14 cellular contexts compared by ENCODE assay signal in the genomic region with DNA sequence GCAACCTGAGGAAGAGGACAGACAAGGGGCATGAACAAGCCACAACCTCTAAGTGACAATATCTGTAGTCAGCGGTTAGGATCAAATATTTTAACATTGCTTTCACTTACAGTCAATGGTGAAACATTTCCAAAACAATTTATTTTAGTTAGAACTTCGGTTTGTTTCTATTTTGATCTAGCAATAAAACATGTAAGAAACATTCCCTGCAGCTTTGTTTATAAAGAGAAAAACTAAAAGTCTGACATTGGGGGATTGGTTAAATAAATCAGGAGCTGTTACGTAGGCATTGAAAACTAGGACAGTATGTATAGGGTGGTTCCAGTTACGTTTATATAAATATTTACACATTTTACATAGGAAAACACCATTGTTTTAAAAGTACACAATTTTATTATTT. TPM values are rescaled to one million over a fixed set of nuclear protein-coding genes. Genes with fewer than 3 reads are reported as not detected.
DNase-seq lines count a peak whose midpoint lies in the region; ATAC-seq, FAIRE-seq and TF ChIP-seq lines count a peak whose summit lies in the region.
"Had no signal": no experiment of that assay in that cellular context is flagged by ENCODE, and none has a peak within 500 bp of the region (broad histone marks: within the 10 kb centered on the region; RNA-seq: fewer than 3 reads in every experiment).

No MANE protein-coding gene starts in this region.

- H3K9me1 ChIP-seq in K562 (ENCODE audit: control insufficient read depth, insufficient read depth, low read length) = no peaks in the 10 kb centered on the region

- no peak overlapping the region for H2AFZ ChIP-seq in K562 (ENCODE audit: low read depth, low read length)

- H3K79me2 ChIP-seq in K562 (ENCODE audit: control insufficient read depth, insufficient read depth, low read length) = peaks cover 74% of the 10 kb centered on the region

- WGBS in K562 (ENCODE audit: insufficient coverage, low coverage, missing lambda C conversion rate) = 25% methylated on average over 4 of the region's 4 CpGs

- peaks cover 47 to 75% (median 60%) of the 10 kb centered on the region in 4 donors for H3K4me1 Mint-ChIP-seq in CD4-positive, alpha-beta memory T cell
- H3K4me1 Mint-ChIP-seq in neural crest cell = peaks cover 37% of the 10 kb centered on the region

- no TSS peak for BruUV-seq in K562 (replicated peaks; lab: Mats Ljungman, UMichigan)

- peaks cover 0 to 2% (median 0%) of the 10 kb centered on the region in 8 donors for H3K9me3 Mint-ChIP-seq in CD4-positive, alpha-beta memory T cell
- peaks cover 4% of the 10 kb centered on the region for H3K9me3 Mint-ChIP-seq in neural crest cell

- no peak overlapping the region for H3K4me3 ChIP-seq in CD4-positive, alpha-beta memory T cell (ENCODE audit: low read length in 2 of 2)
- H3K4me3 ChIP-seq in MG63 (peak overlapping the region; percentile 32), K562 (no peak overlapping the region), WERI-Rb-1 (ENCODE audit: low read depth, low read length) (no peak overlapping the region)

- H3K27ac Mint-ChIP-seq in CD4-positive, alpha-beta memory T cell = peak overlapping the region in 6 of 7 donors; percentile 16 to 77 (median 57)
- no peak overlapping the region for H3K27ac Mint-ChIP-seq in neural crest cell (ENCODE audit: unreplicated experiment)

- H3K4me2 ChIP-seq in K562 (ENCODE audit: insufficient read depth, low read length) = peak overlapping the region; percentile 66

- ATAC-seq in K562 = no peak; the same call in 2 of the 3 replicates

- H3K9me3 ChIP-seq in CD4-positive, alpha-beta memory T cell (ENCODE audit: control insufficient read depth in 1 of 2, low read length in 2 of 2) = no peaks in the 10 kb centered on the region
- no peaks in the 10 kb centered on the region for H3K9me3 ChIP-seq in MG63
- no peaks in the 10 kb centered on the region for H3K9me3 ChIP-seq in K562 (replicated peaks; ENCODE audit: control insufficient read depth, insufficient read depth, low read depth, low read length)
- no peaks in the 10 kb centered on the region for H3K9me3 ChIP-seq in WERI-Rb-1 (ENCODE audit: severe bottlenecking)

- no peak for FAIRE-seq in K562 (lab: Jason Lieb, UNC)
- FAIRE-seq: astrocyte, D721Med had no signal

- H3K4me3 Mint-ChIP-seq in CD4-positive, alpha-beta memory T cell = peak overlapping the region; percentile 60 to 95 (median 76)
- peak overlapping the region; percentile 47 for H3K4me3 Mint-ChIP-seq in neural crest cell

- no peaks in the 10 kb centered on the region for H3K27me3 Mint-ChIP-seq in CD4-positive, alpha-beta memory T cell
- peaks cover 6% of the 10 kb centered on the region for H3K27me3 Mint-ChIP-seq in neural crest cell (ENCODE audit: low read depth)

- no peak for DNase-seq in CD4-positive, alpha-beta memory T cell
- DNase-seq in MG63 (no peak), K562 (ENCODE audit: extremely low read depth in 1 of 4, low spot score in 3 of 4) (no peak), neural crest cell (ENCODE audit: low read depth, low spot score) (no peak), DMS79 (lab: John Stamatoyannopoulos, UW) (no peak), islet precursor cell (no peak), WERI-Rb-1 (no peak), erythroblast (lab: John Stamatoyannopoulos, UW) (no peak)
- DNase-seq: activated CD4-positive, alpha-beta T cell treated with anti-CD3 and anti-CD28 coated beads for 4 hours; midbrain; NCI-H345; Right ventricle myocardium superior had no signal

- CTCF ChIA-PET in CD4-positive, alpha-beta memory T cell (lab: Charles Lee; ENCODE audit: partially characterized antibody) = interaction anchor here (1.4 kb wide), 1 partner anchor 21 kb away, joined by 5 read pairs; no protein-coding TSS in a partner anchor
- CTCF ChIA-PET in K562 (lab: Yijun Ruan, JAX; ENCODE audit: low intra/inter-chr PET ratio) = no interaction called here

- H3K9ac ChIP-seq in K562 (ENCODE audit: insufficient read depth in 1 of 2, low read depth in 2 of 2, low read length in 2 of 2) = peak overlapping the region in 1 of 2 experiments; percentile 50; a peak in 2 of 4 replicates

- H3K4me1 ChIP-seq in CD4-positive, alpha-beta memory T cell (ENCODE audit: insufficient read depth, low read length) = peaks cover 63% of the 10 kb centered on the region
- peaks cover 14 to 24% of the 10 kb centered on the region in 2 experiments for H3K4me1 ChIP-seq in K562 (replicated peaks in 1 of 2; ENCODE audit: control insufficient read depth in 2 of 2, insufficient read depth in 2 of 2, low read length in 2 of 2)

- in situ Hi-C loops in K562 (cut with MboI) = no loop called here

- no peak for TF ChIP-seq EP300 in K562 (IDR thresholded peaks at IDR 0.05; ENCODE audit: low read length)

- intact Hi-C loops in CD4-positive, alpha-beta memory T cell (cut with micrococcal nuclease) = no loop called here
- intact Hi-C loops in K562 (cut with micrococcal nuclease) = no loop called here

- peak overlapping the region; percentile 17 for H3K27ac ChIP-seq in CD4-positive, alpha-beta memory T cell (ENCODE audit: low read depth, low read length)
- H3K27ac ChIP-seq in K562 (ENCODE audit: extremely low read depth, low read depth, low read length) (peak overlapping the region; percentile 42; the same call in 1 of the 3 replicates), WERI-Rb-1 (no peak overlapping the region)

- TF ChIP-seq RAD21 in K562 (CRISPR knock-in tag; conservative IDR thresholded peaks at IDR 0.05 in 1 of 2, IDR thresholded peaks at IDR 0.05 in 1 of 2) = no peak

- peaks cover 16 to 18% of the 10 kb centered on the region in 2 donors for H3K36me3 Mint-ChIP-seq in CD4-positive, alpha-beta memory T cell
- peaks cover 18% of the 10 kb centered on the region for H3K36me3 Mint-ChIP-seq in neural crest cell (ENCODE audit: low read depth)

- no peak for TF ChIP-seq CTCF in K562 (IDR thresholded peaks at IDR 0.05 in 2 of 3, conservative IDR thresholded peaks at IDR 0.05 in 1 of 3; ENCODE audit: insufficient read depth in 2 of 3, low read depth in 1 of 3, low read length in 3 of 3)
- no peak for TF ChIP-seq CTCF in neural crest cell (conservative IDR thresholded peaks at IDR 0.05)
- TF ChIP-seq CTCF in WERI-Rb-1 (IDR thresholded peaks at IDR 0.05; ENCODE audit: low read depth, low read length) = no peak

- POLR2A ChIA-PET in CD4-positive, alpha-beta memory T cell (lab: Charles Lee; ENCODE audit: partially characterized antibody) = interaction anchor here (1.1 to 1.2 kb wide), 2 partner anchors 9 to 339 kb away, joined by 4 to 5 read pairs; a partner anchor contains a TSS
- POLR2A ChIA-PET in K562 (lab: Yijun Ruan, JAX) = interaction anchor here (0.6 to 1.8 kb wide), 7 partner anchors 9 to 327 kb away, joined by 3 to 7 read pairs (median 3); no protein-coding TSS in a partner anchor

- peaks cover 21% of the 10 kb centered on the region for H4K20me1 ChIP-seq in K562 (replicated peaks; ENCODE audit: control insufficient read depth, insufficient read depth, low read length)

- H3K36me3 ChIP-seq in CD4-positive, alpha-beta memory T cell (ENCODE audit: insufficient read depth, low read length) = no peaks in the 10 kb centered on the region
- H3K36me3 ChIP-seq in MG63 (peaks cover 12% of the 10 kb centered on the region), K562 (ENCODE audit: control insufficient read depth, insufficient read depth, low read length) (peaks cover 12% of the 10 kb centered on the region; the same call in 1 of the 3 replicates), WERI-Rb-1 (peaks cover under 1% of the 10 kb centered on the region)

- H3K27me3 ChIP-seq in CD4-positive, alpha-beta memory T cell (ENCODE audit: insufficient read depth, low read length) = no peaks in the 10 kb centered on the region
- H3K27me3 ChIP-seq in MG63 (no peaks in the 10 kb centered on the region), K562 (ENCODE audit: control insufficient read depth in 2 of 2, insufficient read depth in 2 of 2, low read length in 2 of 2) (no peaks in the 10 kb centered on the region), WERI-Rb-1 (ENCODE audit: insufficient read depth, low read depth, severe bottlenecking) (no peaks in the 10 kb centered on the region)

- no peak for TF ChIP-seq POLR2A in K562 (conservative IDR thresholded peaks at IDR 0.05)
- no peak for TF ChIP-seq POLR2A in erythroblast (IDR thresholded peaks at IDR 0.05; ENCODE audit: low read length)

TF ChIP-seq in K562, 482 proteins besides CTCF, POLR2A, EP300 and RAD21 (continues in another document):
- TF ChIP-seq, protein P1, sequence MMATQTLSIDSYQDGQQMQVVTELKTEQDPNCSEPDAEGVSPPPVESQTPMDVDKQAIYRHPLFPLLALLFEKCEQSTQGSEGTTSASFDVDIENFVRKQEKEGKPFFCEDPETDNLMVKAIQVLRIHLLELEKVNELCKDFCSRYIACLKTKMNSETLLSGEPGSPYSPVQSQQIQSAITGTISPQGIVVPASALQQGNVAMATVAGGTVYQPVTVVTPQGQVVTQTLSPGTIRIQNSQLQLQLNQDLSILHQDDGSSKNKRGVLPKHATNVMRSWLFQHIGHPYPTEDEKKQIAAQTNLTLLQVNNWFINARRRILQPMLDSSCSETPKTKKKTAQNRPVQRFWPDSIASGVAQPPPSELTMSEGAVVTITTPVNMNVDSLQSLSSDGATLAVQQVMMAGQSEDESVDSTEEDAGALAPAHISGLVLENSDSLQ (IDR thresholded peaks at IDR 0.05) = 0 out of 2 replicates have a peak, but pooled peaks have one; percentile 1

RNA-seq across cellular contexts. Expression of a gene that starts 3.4 kb away (rescaled TPM):
- total RNA-seq in CD4-positive, alpha-beta memory T cell = 10 to 100 TPM; 91.7 to 95.0 TPM
- polyA plus RNA-seq in CD4-positive, alpha-beta memory T cell = 10 to 100 TPM; 16.6 to 37.7 TPM
- total RNA-seq in MG63 (2014; rRNA removed; shearing (Covaris generic); ENCODE audit: low replicate concordance) = 95.5 and 133 TPM in 2 replicates
- 23.1 and 114 TPM in 2 replicates for total RNA-seq in K562 (2011; cell fraction: chromatin; rRNA removed; ENCODE audit: low replicate concordance)
- total RNA-seq in K562 (2011; cell fraction: nucleolus; rRNA removed) = 15.7 and 23.2 TPM in 2 replicates
- total RNA-seq in K562 (2011; cell fraction: nucleoplasm; rRNA removed) = 37.5 and 49.5 TPM in 2 replicates
- total RNA-seq in K562 (2014; rRNA removed) (50.9 and 61.3 TPM in 2 replicates), K562 (2014; rRNA removed; fragmentation: Illumina TruSeq; extraction: Trizol) (87.4 and 99.1 TPM in 2 replicates), K562 (2015; rRNA removed; fragmentation: Illumina TruSeq; extraction: Trizol) (79.8 and 83.2 TPM in 2 replicates), K562 (2021) (61.5 and 63.9 TPM in 2 replicates), neural crest cell (58.6 and 59.9 TPM in 2 replicates)
- polyA plus RNA-seq in K562 (2011; rRNA removed) (71.8 and 83.5 TPM in 2 replicates), K562 (2014; fragmentation: Illumina TruSeq; extraction: Trizol) (67.9 and 78.2 TPM in 2 replicates), K562 (2014; fragmentation: Nextera tagmentation; extraction: Ambion mirVana) (10 to 100 TPM; 16.9 to 19.8 TPM), K562 (2014; rRNA removed) (50.6 and 56.7 TPM in 2 replicates)
- 12.0 and 34.1 TPM in 2 replicates for polyA plus RNA-seq in K562 (2011; cell fraction: cytosol; rRNA removed)
- 44.6 and 76.9 TPM in 2 replicates for polyA plus RNA-seq in K562 (2011; cell fraction: nucleus; rRNA removed)
- polyA plus RNA-seq in K562 (2012) = 56.1 and 58.5 TPM in 2 replicates
- 190 and 200 TPM in 2 replicates for polyA minus RNA-seq in K562 (2011; rRNA and poly(A)+ RNA removed)
- 36.9 and 45.0 TPM in 2 replicates for polyA minus RNA-seq in K562 (2011; cell fraction: cytosol; rRNA and poly(A)+ RNA removed)
- polyA minus RNA-seq in K562 (2011; cell fraction: nucleus; rRNA and poly(A)+ RNA removed) = 52.9 and 97.6 TPM in 2 replicates
